20 cellular contexts compared by ENCODE assay signal in genomic region chr20:48049631-48050030, GRCh38.
DNase-seq lines count a peak whose midpoint lies in the region; ATAC-seq, FAIRE-seq and TF ChIP-seq lines count a peak whose summit lies in the region.
"Had no signal": no experiment of that assay in that cellular context is flagged by ENCODE, and none has a peak within 500 bp of the region (broad histone marks: within the 10 kb centered on the region; RNA-seq: fewer than 3 reads in every experiment).

No MANE protein-coding gene starts in this region.

- H3K36me3 Mint-ChIP-seq in MCF 10A (ENCODE audit: insufficient read depth, unreplicated experiment), result no peaks in the 10 kb centered on the region
- H3K36me3 Mint-ChIP-seq in activated T-cell treated with anti-CD3 and anti-CD28 coated beads, Interleukin-2, amount 50 U/mL, for 72 hours (ENCODE audit: insufficient read depth in 2 of 2), result no peaks in the 10 kb centered on the region
- H3K36me3 Mint-ChIP-seq: CD8-positive, alpha-beta T cell had no signal

- H3K27me3 ChIP-seq in mammary epithelial cell (ENCODE audit: insufficient read depth, low read length) (no peaks in the 10 kb centered on the region), SJCRH30 (no peaks in the 10 kb centered on the region), endothelial cell of umbilical vein (ENCODE audit: control insufficient read depth in 2 of 2, insufficient read depth in 2 of 2, low read length in 2 of 2) (peaks cover 0 to 4% of the 10 kb centered on the region in 2 experiments)
- H3K27me3 ChIP-seq: BLaER1 treated with 17β-estradiol and CSF1 and Interleukin-3, amounts not matched to agents 10 nM and 100 nM had no signal

- no peaks in the 10 kb centered on the region for H4K20me1 ChIP-seq in mammary epithelial cell (ENCODE audit: insufficient read depth, low read length)
- H4K20me1 ChIP-seq in endothelial cell of umbilical vein (replicated peaks; ENCODE audit: control insufficient read depth, extremely low read depth, insufficient read depth, low read length), result no peaks in the 10 kb centered on the region
- H4K20me1 ChIP-seq: BLaER1 treated with 17β-estradiol and CSF1 and Interleukin-3, amounts not matched to agents 10 nM and 100 nM had no signal

- no peak for ATAC-seq in activated T-cell treated with anti-CD3 and anti-CD28 coated beads, Interleukin-2, amount 50 U/mL, for 72 hours (replicated peaks in 1 of 2)
- ATAC-seq: CD8-positive, alpha-beta T cell; GM12878; HCT116 had no signal

- H3K4me3 Mint-ChIP-seq in MCF 10A (ENCODE audit: unreplicated experiment), result no peak overlapping the region
- H3K4me3 Mint-ChIP-seq in activated T-cell treated with anti-CD3 and anti-CD28 coated beads, Interleukin-2, amount 50 U/mL, for 72 hours, result no peak overlapping the region
- H3K4me3 Mint-ChIP-seq: B cell; CD8-positive, alpha-beta T cell; HFFc6 had no signal

- TF ChIP-seq CTCF in MCF 10A (IDR thresholded peaks at IDR 0.05; ENCODE audit: unreplicated experiment), result no peak
- TF ChIP-seq CTCF in mammary epithelial cell (conservative IDR thresholded peaks at IDR 0.05 in 1 of 2, IDR thresholded peaks at IDR 0.05 in 1 of 2; ENCODE audit: extremely low read depth in 1 of 2, insufficient read depth in 1 of 2, low read depth in 1 of 2, low read length in 2 of 2), result no peak
- TF ChIP-seq CTCF in endothelial cell of umbilical vein (IDR thresholded peaks at IDR 0.05; ENCODE audit: extremely low read depth in 1 of 2, insufficient read depth in 1 of 2, low read depth in 1 of 2, low read length in 2 of 2), result no peak

- no peak overlapping the region for H3K4me3 ChIP-seq in mammary epithelial cell (replicated peaks in 1 of 3; ENCODE audit: insufficient read depth in 1 of 3, low read depth in 2 of 3, low read length in 3 of 3)
- H3K4me3 ChIP-seq in SJCRH30, result no peak overlapping the region
- no peak overlapping the region for H3K4me3 ChIP-seq in endothelial cell of umbilical vein (replicated peaks in 1 of 3; ENCODE audit: insufficient read depth in 1 of 3, low read depth in 1 of 3, low read length in 3 of 3)
- H3K4me3 ChIP-seq: BLaER1 treated with 17β-estradiol and CSF1 and Interleukin-3, amounts not matched to agents 10 nM and 100 nM; GM12878 had no signal

- no peaks in the 10 kb centered on the region for H3K79me2 ChIP-seq in mammary epithelial cell (ENCODE audit: insufficient read depth, low read length)
- no peaks in the 10 kb centered on the region for H3K79me2 ChIP-seq in endothelial cell of umbilical vein (ENCODE audit: control insufficient read depth, insufficient read depth, low read length)

- H3K36me3 ChIP-seq in mammary epithelial cell (ENCODE audit: insufficient read depth, low read length) (no peaks in the 10 kb centered on the region), SJCRH30 (peaks cover 6% of the 10 kb centered on the region), endothelial cell of umbilical vein (ENCODE audit: control insufficient read depth in 2 of 2, extremely low read depth in 1 of 2, insufficient read depth in 2 of 2, low read length in 2 of 2) (no peaks in the 10 kb centered on the region)
- H3K36me3 ChIP-seq: BLaER1 treated with 17β-estradiol and CSF1 and Interleukin-3, amounts not matched to agents 10 nM and 100 nM had no signal

- H3K27me3 Mint-ChIP-seq in MCF 10A (ENCODE audit: insufficient read depth, unreplicated experiment), result no peaks in the 10 kb centered on the region
- peaks cover 4% of the 10 kb centered on the region for H3K27me3 Mint-ChIP-seq in activated T-cell treated with anti-CD3 and anti-CD28 coated beads, Interleukin-2, amount 50 U/mL, for 72 hours (ENCODE audit: low read depth)

- in situ Hi-C loops in mammary epithelial cell (cut with MboI; ENCODE audit: low sequenced_read_pairs in 2 of 2), result no loop called here

- POLR2A ChIA-PET in MCF 10A (lab: Yijun Ruan, JAX), result interaction anchor here (0.6 to 5.6 kb wide), 7 partner anchors 18 to 794 kb away, joined by 3 to 23 read pairs (median 4); no protein-coding TSS in a partner anchor
- POLR2A ChIA-PET in endothelial cell of umbilical vein (lab: Charles Lee), result no interaction called here

- H3K4me1 ChIP-seq in mammary epithelial cell (ENCODE audit: insufficient read depth, low read length), result peaks cover 13% of the 10 kb centered on the region
- H3K4me1 ChIP-seq in SJCRH30, result peaks cover 32% of the 10 kb centered on the region
- no peaks in the 10 kb centered on the region for H3K4me1 ChIP-seq in endothelial cell of umbilical vein (ENCODE audit: control insufficient read depth, extremely low read depth, insufficient read depth, low read length)
- H3K4me1 ChIP-seq: BLaER1 treated with 17β-estradiol and CSF1 and Interleukin-3, amounts not matched to agents 10 nM and 100 nM had no signal

- dilution Hi-C loops in mammary epithelial cell (cut with HindIII; ENCODE audit: low sequenced_read_pairs), result no loop called here
- dilution Hi-C loops in endothelial cell of umbilical vein (cut with MboI; ENCODE audit: extremely low pct_ligation_motif_present, low sequenced_read_pairs), result no loop called here

- H2AFZ ChIP-seq in mammary epithelial cell (ENCODE audit: low read depth, low read length) (no peak overlapping the region), endothelial cell of umbilical vein (ENCODE audit: low read depth, low read length) (no peak overlapping the region)

- H3K27ac Mint-ChIP-seq in MCF 10A (ENCODE audit: low read depth, unreplicated experiment), result no peak overlapping the region
- no peak overlapping the region for H3K27ac Mint-ChIP-seq in activated T-cell treated with anti-CD3 and anti-CD28 coated beads, Interleukin-2, amount 50 U/mL, for 72 hours
- H3K27ac Mint-ChIP-seq: B cell; CD8-positive, alpha-beta T cell; HFFc6 had no signal

- intact Hi-C loops in MCF 10A (cut with micrococcal nuclease) (no loop called here), mammary epithelial cell (cut with micrococcal nuclease) (loop anchor here (5.0 kb wide), 1 partner anchor 138 kb away; no protein-coding TSS in a partner anchor), endothelial cell of umbilical vein (cut with micrococcal nuclease) (no loop called here)

- H3K4me2 ChIP-seq in mammary epithelial cell (ENCODE audit: insufficient read depth, low read depth, low read length) (no peak overlapping the region), endothelial cell of umbilical vein (ENCODE audit: insufficient read depth, low read length) (no peak overlapping the region)
- H3K4me2 ChIP-seq: BLaER1 treated with 17β-estradiol and CSF1 and Interleukin-3, amounts not matched to agents 10 nM and 100 nM had no signal

- peaks cover 20% of the 10 kb centered on the region for H3K4me1 Mint-ChIP-seq in MCF 10A (ENCODE audit: insufficient read depth, unreplicated experiment)
- no peaks in the 10 kb centered on the region for H3K4me1 Mint-ChIP-seq in activated T-cell treated with anti-CD3 and anti-CD28 coated beads, Interleukin-2, amount 50 U/mL, for 72 hours (ENCODE audit: low read depth)
- H3K4me1 Mint-ChIP-seq: B cell had no signal

- H3K9ac ChIP-seq in mammary epithelial cell (ENCODE audit: insufficient read depth, low read length), result no peak overlapping the region
- H3K9ac ChIP-seq in endothelial cell of umbilical vein (replicated peaks; ENCODE audit: extremely low read depth, insufficient read depth, low read length), result no peak overlapping the region
- H3K9ac ChIP-seq: BLaER1 treated with 17β-estradiol and CSF1 and Interleukin-3, amounts not matched to agents 10 nM and 100 nM had no signal

- no TSS peak for BruUV-seq in MCF 10A (replicated peaks; lab: Mats Ljungman, UMichigan)
- no TSS peak for BruUV-seq in mammary epithelial cell (replicated peaks; lab: Mats Ljungman, UMichigan)
- no TSS peak for BruUV-seq in endothelial cell of umbilical vein (replicated peaks; lab: Mats Ljungman, UMichigan)

- no peak overlapping the region for H3K27ac ChIP-seq in mammary epithelial cell (ENCODE audit: insufficient read depth, low read depth, low read length)
- peak overlapping the region; percentile 35 for H3K27ac ChIP-seq in SJCRH30
- no peak overlapping the region for H3K27ac ChIP-seq in endothelial cell of umbilical vein (ENCODE audit: insufficient read depth, low read depth, low read length)
- H3K27ac ChIP-seq: BLaER1 treated with 17β-estradiol and CSF1 and Interleukin-3, amounts not matched to agents 10 nM and 100 nM had no signal

- no peak for FAIRE-seq in endothelial cell of umbilical vein (lab: Jason Lieb, UNC)
- FAIRE-seq: GM12878, HTR-8/SVneo had no signal

- H3K9me3 Mint-ChIP-seq in MCF 10A (ENCODE audit: unreplicated experiment), result no peaks in the 10 kb centered on the region
- H3K9me3 Mint-ChIP-seq in activated T-cell treated with anti-CD3 and anti-CD28 coated beads, Interleukin-2, amount 50 U/mL, for 72 hours, result no peaks in the 10 kb centered on the region

- CTCF ChIA-PET in MCF 10A (lab: Yijun Ruan, JAX), result interaction anchor here (0.8 to 1.5 kb wide), 3 partner anchors 22 to 325 kb away, joined by 3 to 4 read pairs (median 3); no protein-coding TSS in a partner anchor
- CTCF ChIA-PET in mammary epithelial cell (lab: Charles Lee; ENCODE audit: low non-redundant PET), result no interaction called here
- CTCF ChIA-PET in endothelial cell of umbilical vein (lab: Charles Lee), result interaction anchor here (0.9 to 1.1 kb wide), 3 partner anchors 10 to 19 kb away, joined by 3 to 4 read pairs (median 3); no protein-coding TSS in a partner anchor

- DNase-seq in MCF 10A (ENCODE audit: unreplicated experiment) (peak; percentile 26), mammary epithelial cell (no peak), SJCRH30 (no peak), endothelial cell of umbilical vein (ENCODE audit: low read depth, low spot score) (peak; percentile 43), hypothalamus (lab: John Stamatoyannopoulos, UW) (no peak)
- DNase-seq in activated naive CD4-positive, alpha-beta T cell (lab: John Stamatoyannopoulos, UW), result no peak
- no peak for DNase-seq in activated T-cell treated with anti-CD3 and anti-CD28 coated beads, Interleukin-2, amount 50 U/mL, for 72 hours
- DNase-seq: 8988T; Calu3; CD8-positive, alpha-beta T cell; DMS79 treated with DMSO at 0.1 percent for 48 hours; EL; GOT3; H7; HFFc6 had no signal

- TF ChIP-seq POLR2A in endothelial cell of umbilical vein (IDR thresholded peaks at IDR 0.05; ENCODE audit: low read depth, low read length), result no peak

- no peaks in the 10 kb centered on the region for H3K9me1 ChIP-seq in endothelial cell of umbilical vein (replicated peaks; ENCODE audit: control insufficient read depth, extremely low read depth, insufficient read depth, low read length)

- H3K9me3 ChIP-seq in mammary epithelial cell (replicated peaks; ENCODE audit: insufficient read depth, low read length) (no peaks in the 10 kb centered on the region), SJCRH30 (replicated peaks) (peaks cover 6% of the 10 kb centered on the region), endothelial cell of umbilical vein (replicated peaks; ENCODE audit: control insufficient read depth, insufficient read depth, low read length) (no peaks in the 10 kb centered on the region)

TF ChIP-seq in endothelial cell of umbilical vein, 7 proteins besides CTCF, POLR2A, EP300 and RAD21:
- TF ChIP-seq FOS (IDR thresholded peaks at IDR 0.05; ENCODE audit: borderline replicate concordance, insufficient read depth, low read length) (no peak), JUN (IDR thresholded peaks at IDR 0.05; ENCODE audit: borderline replicate concordance, insufficient read depth, insufficient read length, low read depth) (no peak)

Comparison
In these comparisons a context has a peak if more than half of its experiments do, and no peak if none do; other contexts are left out.
1. DNase-seq: peak in MCF 10A (single experiment) and endothelial cell of umbilical vein (single experiment); none in mammary epithelial cell (single experiment), SJCRH30 (0 of 2), hypothalamus (0 of 51), activated naive CD4-positive, alpha-beta T cell (0 of 4) and activated T-cell treated with anti-CD3 and anti-CD28 coated beads, Interleukin-2, amount 50 U/mL, for 72 hours (0 of 2).